1 cellular context compared by ENCODE assay signal in the genomic region with DNA sequence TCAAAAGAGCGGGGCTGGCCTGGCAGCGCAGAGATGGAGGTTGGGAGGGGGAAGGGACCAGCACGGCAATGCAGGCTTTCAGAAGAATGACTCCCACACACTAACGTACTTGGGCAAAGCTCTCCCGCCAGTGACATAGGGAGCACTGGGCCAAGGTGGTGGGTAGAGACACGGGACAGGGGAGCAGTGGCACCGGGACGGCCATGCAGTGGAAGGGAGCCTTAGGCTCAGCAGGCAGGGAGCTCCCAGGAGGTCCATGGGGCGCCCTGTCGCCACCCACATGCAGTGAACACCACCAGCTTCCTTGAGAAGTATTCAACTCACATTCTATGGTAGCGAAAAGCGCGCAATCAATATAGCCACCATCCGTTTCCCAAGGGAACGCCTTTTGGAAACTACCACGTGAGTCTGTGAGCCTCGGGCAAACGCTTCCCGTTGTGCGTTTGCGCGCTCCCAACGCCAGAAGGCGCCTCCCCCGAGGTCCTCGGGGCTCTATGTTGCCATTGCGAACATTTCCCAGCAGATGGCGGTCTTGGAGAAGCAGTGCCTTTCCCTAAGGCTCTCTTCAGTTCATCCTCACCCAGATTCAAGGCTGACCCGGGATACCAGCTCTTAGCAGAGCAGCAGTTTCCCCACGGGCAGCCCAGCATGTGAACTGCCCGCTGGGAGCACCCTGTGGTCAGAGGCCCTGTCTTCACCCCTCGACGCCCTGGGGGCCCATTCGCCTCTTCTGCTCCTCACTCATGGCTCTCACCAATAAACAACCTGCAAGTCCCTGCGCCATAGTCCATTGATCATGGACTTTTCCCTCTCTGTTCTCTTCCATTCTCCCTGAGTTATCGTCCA.
A peak's percentile ranks its signal among the peaks of the same experiment; 100 is the strongest.
TF ChIP-seq lines count a peak whose summit lies in the region.

No MANE protein-coding gene starts in this region.

TF ChIP-seq in HepG2, 621 proteins besides CTCF, POLR2A, EP300 and RAD21 (continued from another document and continues in another):
- TF ChIP-seq, protein P1, sequence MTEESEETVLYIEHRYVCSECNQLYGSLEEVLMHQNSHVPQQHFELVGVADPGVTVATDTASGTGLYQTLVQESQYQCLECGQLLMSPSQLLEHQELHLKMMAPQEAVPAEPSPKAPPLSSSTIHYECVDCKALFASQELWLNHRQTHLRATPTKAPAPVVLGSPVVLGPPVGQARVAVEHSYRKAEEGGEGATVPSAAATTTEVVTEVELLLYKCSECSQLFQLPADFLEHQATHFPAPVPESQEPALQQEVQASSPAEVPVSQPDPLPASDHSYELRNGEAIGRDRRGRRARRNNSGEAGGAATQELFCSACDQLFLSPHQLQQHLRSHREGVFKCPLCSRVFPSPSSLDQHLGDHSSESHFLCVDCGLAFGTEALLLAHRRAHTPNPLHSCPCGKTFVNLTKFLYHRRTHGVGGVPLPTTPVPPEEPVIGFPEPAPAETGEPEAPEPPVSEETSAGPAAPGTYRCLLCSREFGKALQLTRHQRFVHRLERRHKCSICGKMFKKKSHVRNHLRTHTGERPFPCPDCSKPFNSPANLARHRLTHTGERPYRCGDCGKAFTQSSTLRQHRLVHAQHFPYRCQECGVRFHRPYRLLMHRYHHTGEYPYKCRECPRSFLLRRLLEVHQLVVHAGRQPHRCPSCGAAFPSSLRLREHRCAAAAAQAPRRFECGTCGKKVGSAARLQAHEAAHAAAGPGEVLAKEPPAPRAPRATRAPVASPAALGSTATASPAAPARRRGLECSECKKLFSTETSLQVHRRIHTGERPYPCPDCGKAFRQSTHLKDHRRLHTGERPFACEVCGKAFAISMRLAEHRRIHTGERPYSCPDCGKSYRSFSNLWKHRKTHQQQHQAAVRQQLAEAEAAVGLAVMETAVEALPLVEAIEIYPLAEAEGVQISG (CRISPR knock-in tag; IDR thresholded peaks at IDR 0.05) = peak; percentile 58; the same call in 1 of the 2 replicates
- TF ChIP-seq, protein P2, sequence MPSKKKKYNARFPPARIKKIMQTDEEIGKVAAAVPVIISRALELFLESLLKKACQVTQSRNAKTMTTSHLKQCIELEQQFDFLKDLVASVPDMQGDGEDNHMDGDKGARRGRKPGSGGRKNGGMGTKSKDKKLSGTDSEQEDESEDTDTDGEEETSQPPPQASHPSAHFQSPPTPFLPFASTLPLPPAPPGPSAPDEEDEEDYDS (CRISPR knock-in tag; IDR thresholded peaks at IDR 0.05) = peak; percentile 36; the same call in 1 of the 2 replicates
- TF ChIP-seq, protein P3, sequence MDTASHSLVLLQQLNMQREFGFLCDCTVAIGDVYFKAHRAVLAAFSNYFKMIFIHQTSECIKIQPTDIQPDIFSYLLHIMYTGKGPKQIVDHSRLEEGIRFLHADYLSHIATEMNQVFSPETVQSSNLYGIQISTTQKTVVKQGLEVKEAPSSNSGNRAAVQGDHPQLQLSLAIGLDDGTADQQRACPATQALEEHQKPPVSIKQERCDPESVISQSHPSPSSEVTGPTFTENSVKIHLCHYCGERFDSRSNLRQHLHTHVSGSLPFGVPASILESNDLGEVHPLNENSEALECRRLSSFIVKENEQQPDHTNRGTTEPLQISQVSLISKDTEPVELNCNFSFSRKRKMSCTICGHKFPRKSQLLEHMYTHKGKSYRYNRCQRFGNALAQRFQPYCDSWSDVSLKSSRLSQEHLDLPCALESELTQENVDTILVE (CRISPR knock-in tag; IDR thresholded peaks at IDR 0.05) = 0 out of 2 replicates have a peak, but pooled peaks have one; percentile 45
- TF ChIP-seq ZMYM4 (CRISPR knock-in tag; IDR thresholded peaks at IDR 0.05) (peak; percentile 75; the same call in 1 of the 2 replicates), SMC3 (IDR thresholded peaks at IDR 0.05; ENCODE audit: low read length) (peak; percentile 65), NPAS2 (CRISPR knock-in tag; IDR thresholded peaks at IDR 0.05; ENCODE audit: borderline replicate concordance) (no peak), TEAD3 (CRISPR knock-in tag; optimal IDR thresholded peaks at IDR 0.05; ENCODE audit: borderline replicate concordance) (peak; percentile 77), ZNF256 (CRISPR knock-in tag; conservative IDR thresholded peaks at IDR 0.05) (no peak), ERF (CRISPR knock-in tag; IDR thresholded peaks at IDR 0.05) (peak; percentile 74; the same call in 1 of the 2 replicates), GATAD1 (CRISPR knock-in tag; IDR thresholded peaks at IDR 0.05) (peak; percentile 43; the same call in 1 of the 2 replicates), STAG1 (CRISPR knock-in tag; IDR thresholded peaks at IDR 0.05) (peak; percentile 74), ZNF720 (CRISPR knock-in tag; IDR thresholded peaks at IDR 0.05) (no peak), TSC22D2 (CRISPR knock-in tag; IDR thresholded peaks at IDR 0.05; ENCODE audit: borderline replicate concordance) (0 out of 2 replicates have a peak, but pooled peaks have one; percentile 24), FOXA1 (IDR thresholded peaks at IDR 0.05) (no peak), FOXA1 (CRISPR knock-in tag; IDR thresholded peaks at IDR 0.05) (peak; percentile 48), CBX2 (IDR thresholded peaks at IDR 0.05; ENCODE audit: low read depth, low read length) (no peak), CBX2 (CRISPR knock-in tag; IDR thresholded peaks at IDR 0.05; ENCODE audit: low read depth) (no peak), HNRNPLL (IDR thresholded peaks at IDR 0.05; ENCODE audit: low read depth, low read length, poor library complexity, severe bottlenecking) (peak; percentile 39), NFIB (CRISPR knock-in tag; IDR thresholded peaks at IDR 0.05; ENCODE audit: borderline replicate concordance) (peak; percentile 17; the same call in 1 of the 2 replicates), ZNF136 (CRISPR knock-in tag; IDR thresholded peaks at IDR 0.05; ENCODE audit: low read depth) (0 out of 2 replicates have a peak, but pooled peaks have one; percentile 45), HOXA5 (CRISPR knock-in tag; IDR thresholded peaks at IDR 0.05) (no peak), ZNF350 (CRISPR knock-in tag; IDR thresholded peaks at IDR 0.05; ENCODE audit: borderline replicate concordance, low read depth) (0 out of 2 replicates have a peak, but pooled peaks have one; percentile 23), SPEN (CRISPR knock-in tag; IDR thresholded peaks at IDR 0.05; ENCODE audit: low read depth) (0 out of 2 replicates have a peak, but pooled peaks have one; percentile 28), CEBPG (CRISPR knock-in tag; IDR thresholded peaks at IDR 0.05) (peak; percentile 3; the same call in 1 of the 2 replicates), MIER2 (CRISPR knock-in tag; IDR thresholded peaks at IDR 0.05) (peak; percentile 77; the same call in 1 of the 2 replicates), POLR2AphosphoS5 (IDR thresholded peaks at IDR 0.05; ENCODE audit: low read depth, low read length) (no peak)
- TF ChIP-seq, protein P4, sequence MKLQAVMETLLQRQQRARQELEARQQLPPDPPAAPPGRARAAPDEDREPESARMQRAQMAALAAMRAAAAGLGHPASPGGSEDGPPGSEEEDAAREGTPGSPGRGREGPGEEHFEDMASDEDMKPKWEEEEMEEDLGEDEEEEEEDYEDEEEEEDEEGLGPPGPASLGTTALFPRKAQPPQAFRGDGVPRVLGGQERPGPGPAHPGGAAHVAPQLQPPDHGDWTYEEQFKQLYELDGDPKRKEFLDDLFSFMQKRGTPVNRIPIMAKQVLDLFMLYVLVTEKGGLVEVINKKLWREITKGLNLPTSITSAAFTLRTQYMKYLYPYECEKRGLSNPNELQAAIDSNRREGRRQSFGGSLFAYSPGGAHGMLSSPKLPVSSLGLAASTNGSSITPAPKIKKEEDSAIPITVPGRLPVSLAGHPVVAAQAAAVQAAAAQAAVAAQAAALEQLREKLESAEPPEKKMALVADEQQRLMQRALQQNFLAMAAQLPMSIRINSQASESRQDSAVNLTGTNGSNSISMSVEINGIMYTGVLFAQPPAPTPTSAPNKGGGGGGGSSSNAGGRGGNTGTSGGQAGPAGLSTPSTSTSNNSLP (IDR thresholded peaks at IDR 0.05; ENCODE audit: low read depth, low read length) = no peak
- TF ChIP-seq, protein P5, sequence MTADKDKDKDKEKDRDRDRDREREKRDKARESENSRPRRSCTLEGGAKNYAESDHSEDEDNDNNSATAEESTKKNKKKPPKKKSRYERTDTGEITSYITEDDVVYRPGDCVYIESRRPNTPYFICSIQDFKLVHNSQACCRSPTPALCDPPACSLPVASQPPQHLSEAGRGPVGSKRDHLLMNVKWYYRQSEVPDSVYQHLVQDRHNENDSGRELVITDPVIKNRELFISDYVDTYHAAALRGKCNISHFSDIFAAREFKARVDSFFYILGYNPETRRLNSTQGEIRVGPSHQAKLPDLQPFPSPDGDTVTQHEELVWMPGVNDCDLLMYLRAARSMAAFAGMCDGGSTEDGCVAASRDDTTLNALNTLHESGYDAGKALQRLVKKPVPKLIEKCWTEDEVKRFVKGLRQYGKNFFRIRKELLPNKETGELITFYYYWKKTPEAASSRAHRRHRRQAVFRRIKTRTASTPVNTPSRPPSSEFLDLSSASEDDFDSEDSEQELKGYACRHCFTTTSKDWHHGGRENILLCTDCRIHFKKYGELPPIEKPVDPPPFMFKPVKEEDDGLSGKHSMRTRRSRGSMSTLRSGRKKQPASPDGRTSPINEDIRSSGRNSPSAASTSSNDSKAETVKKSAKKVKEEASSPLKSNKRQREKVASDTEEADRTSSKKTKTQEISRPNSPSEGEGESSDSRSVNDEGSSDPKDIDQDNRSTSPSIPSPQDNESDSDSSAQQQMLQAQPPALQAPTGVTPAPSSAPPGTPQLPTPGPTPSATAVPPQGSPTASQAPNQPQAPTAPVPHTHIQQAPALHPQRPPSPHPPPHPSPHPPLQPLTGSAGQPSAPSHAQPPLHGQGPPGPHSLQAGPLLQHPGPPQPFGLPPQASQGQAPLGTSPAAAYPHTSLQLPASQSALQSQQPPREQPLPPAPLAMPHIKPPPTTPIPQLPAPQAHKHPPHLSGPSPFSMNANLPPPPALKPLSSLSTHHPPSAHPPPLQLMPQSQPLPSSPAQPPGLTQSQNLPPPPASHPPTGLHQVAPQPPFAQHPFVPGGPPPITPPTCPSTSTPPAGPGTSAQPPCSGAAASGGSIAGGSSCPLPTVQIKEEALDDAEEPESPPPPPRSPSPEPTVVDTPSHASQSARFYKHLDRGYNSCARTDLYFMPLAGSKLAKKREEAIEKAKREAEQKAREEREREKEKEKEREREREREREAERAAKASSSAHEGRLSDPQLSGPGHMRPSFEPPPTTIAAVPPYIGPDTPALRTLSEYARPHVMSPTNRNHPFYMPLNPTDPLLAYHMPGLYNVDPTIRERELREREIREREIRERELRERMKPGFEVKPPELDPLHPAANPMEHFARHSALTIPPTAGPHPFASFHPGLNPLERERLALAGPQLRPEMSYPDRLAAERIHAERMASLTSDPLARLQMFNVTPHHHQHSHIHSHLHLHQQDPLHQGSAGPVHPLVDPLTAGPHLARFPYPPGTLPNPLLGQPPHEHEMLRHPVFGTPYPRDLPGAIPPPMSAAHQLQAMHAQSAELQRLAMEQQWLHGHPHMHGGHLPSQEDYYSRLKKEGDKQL (CRISPR knock-in tag; IDR thresholded peaks at IDR 0.05; ENCODE audit: low read depth) = no peak
- TF ChIP-seq, protein P6, sequence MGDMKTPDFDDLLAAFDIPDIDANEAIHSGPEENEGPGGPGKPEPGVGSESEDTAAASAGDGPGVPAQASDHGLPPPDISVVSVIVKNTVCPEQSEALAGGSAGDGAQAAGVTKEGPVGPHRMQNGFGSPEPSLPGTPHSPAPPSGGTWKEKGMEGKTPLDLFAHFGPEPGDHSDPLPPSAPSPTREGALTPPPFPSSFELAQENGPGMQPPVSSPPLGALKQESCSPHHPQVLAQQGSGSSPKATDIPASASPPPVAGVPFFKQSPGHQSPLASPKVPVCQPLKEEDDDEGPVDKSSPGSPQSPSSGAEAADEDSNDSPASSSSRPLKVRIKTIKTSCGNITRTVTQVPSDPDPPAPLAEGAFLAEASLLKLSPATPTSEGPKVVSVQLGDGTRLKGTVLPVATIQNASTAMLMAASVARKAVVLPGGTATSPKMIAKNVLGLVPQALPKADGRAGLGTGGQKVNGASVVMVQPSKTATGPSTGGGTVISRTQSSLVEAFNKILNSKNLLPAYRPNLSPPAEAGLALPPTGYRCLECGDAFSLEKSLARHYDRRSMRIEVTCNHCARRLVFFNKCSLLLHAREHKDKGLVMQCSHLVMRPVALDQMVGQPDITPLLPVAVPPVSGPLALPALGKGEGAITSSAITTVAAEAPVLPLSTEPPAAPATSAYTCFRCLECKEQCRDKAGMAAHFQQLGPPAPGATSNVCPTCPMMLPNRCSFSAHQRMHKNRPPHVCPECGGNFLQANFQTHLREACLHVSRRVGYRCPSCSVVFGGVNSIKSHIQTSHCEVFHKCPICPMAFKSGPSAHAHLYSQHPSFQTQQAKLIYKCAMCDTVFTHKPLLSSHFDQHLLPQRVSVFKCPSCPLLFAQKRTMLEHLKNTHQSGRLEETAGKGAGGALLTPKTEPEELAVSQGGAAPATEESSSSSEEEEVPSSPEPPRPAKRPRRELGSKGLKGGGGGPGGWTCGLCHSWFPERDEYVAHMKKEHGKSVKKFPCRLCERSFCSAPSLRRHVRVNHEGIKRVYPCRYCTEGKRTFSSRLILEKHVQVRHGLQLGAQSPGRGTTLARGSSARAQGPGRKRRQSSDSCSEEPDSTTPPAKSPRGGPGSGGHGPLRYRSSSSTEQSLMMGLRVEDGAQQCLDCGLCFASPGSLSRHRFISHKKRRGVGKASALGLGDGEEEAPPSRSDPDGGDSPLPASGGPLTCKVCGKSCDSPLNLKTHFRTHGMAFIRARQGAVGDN (CRISPR knock-in tag; IDR thresholded peaks at IDR 0.05) = peak; percentile 72
- TF ChIP-seq, protein P7, sequence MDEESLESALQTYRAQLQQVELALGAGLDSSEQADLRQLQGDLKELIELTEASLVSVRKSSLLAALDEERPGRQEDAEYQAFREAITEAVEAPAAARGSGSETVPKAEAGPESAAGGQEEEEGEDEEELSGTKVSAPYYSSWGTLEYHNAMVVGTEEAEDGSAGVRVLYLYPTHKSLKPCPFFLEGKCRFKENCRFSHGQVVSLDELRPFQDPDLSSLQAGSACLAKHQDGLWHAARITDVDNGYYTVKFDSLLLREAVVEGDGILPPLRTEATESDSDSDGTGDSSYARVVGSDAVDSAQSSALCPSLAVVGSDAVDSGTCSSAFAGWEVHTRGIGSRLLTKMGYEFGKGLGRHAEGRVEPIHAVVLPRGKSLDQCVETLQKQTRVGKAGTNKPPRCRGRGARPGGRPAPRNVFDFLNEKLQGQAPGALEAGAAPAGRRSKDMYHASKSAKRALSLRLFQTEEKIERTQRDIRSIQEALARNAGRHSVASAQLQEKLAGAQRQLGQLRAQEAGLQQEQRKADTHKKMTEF (CRISPR knock-in tag; IDR thresholded peaks at IDR 0.05) = peak; percentile 47; the same call in 1 of the 2 replicates
- TF ChIP-seq, protein P8, sequence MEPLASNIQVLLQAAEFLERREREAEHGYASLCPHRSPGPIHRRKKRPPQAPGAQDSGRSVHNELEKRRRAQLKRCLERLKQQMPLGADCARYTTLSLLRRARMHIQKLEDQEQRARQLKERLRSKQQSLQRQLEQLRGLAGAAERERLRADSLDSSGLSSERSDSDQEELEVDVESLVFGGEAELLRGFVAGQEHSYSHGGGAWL (CRISPR knock-in tag; IDR thresholded peaks at IDR 0.05) = 0 out of 2 replicates have a peak, but pooled peaks have one; percentile 21
